Comparison of ENCODE assay signal across 1 cellular context in genomic region chr9:93968451-93969327, GRCh38.
A peak's percentile ranks its signal among the peaks of the same experiment; 100 is the strongest.
TF ChIP-seq lines count a peak whose summit lies in the region.

No MANE protein-coding gene starts in this region.

TF ChIP-seq in HepG2, 621 proteins besides CTCF, POLR2A, EP300 and RAD21 (continues in another document):
- TF ChIP-seq LCORL (IDR thresholded peaks at IDR 0.05) (no peak), LCORL (CRISPR knock-in tag; IDR thresholded peaks at IDR 0.05) (0 out of 2 replicates have a peak, but pooled peaks have one; percentile 32), XRCC5 (optimal IDR thresholded peaks at IDR 0.05; ENCODE audit: low read length) (peak; percentile 25), ZNF350 (CRISPR knock-in tag; IDR thresholded peaks at IDR 0.05; ENCODE audit: borderline replicate concordance, low read depth) (no peak), TFE3 (CRISPR knock-in tag; IDR thresholded peaks at IDR 0.05) (peak; percentile 82), ZNF816 (CRISPR knock-in tag; IDR thresholded peaks at IDR 0.05; ENCODE audit: borderline replicate concordance) (no peak), RFX1 (IDR thresholded peaks at IDR 0.05) (no peak), RXRB (CRISPR knock-in tag; IDR thresholded peaks at IDR 0.05; ENCODE audit: borderline replicate concordance) (0 out of 2 replicates have a peak, but pooled peaks have one; percentile 16), BHLHE40 (IDR thresholded peaks at IDR 0.05; ENCODE audit: low read length) (peak; percentile 68; the same call in 1 of the 2 replicates), ZNF687 (CRISPR knock-in tag; IDR thresholded peaks at IDR 0.05) (peak; percentile 52), ZNF24 (IDR thresholded peaks at IDR 0.05) (peak; percentile 74), ATF3 (CRISPR knock-in tag; IDR thresholded peaks at IDR 0.05) (peak; percentile 72), ZNF724P (CRISPR knock-in tag; IDR thresholded peaks at IDR 0.05; ENCODE audit: borderline replicate concordance) (no peak), ELF4 (CRISPR knock-in tag; IDR thresholded peaks at IDR 0.05; ENCODE audit: borderline replicate concordance) (no peak), TEAD3 (CRISPR knock-in tag; optimal IDR thresholded peaks at IDR 0.05; ENCODE audit: borderline replicate concordance) (peak; percentile 88), JUN (CRISPR knock-in tag; IDR thresholded peaks at IDR 0.05) (peak; percentile 57; the same call in 1 of the 2 replicates), FOSL2 (CRISPR knock-in tag; IDR thresholded peaks at IDR 0.05) (peak; percentile 98), MLX (CRISPR knock-in tag; IDR thresholded peaks at IDR 0.05) (peak; percentile 56; the same call in 1 of the 2 replicates), SIN3B (IDR thresholded peaks at IDR 0.05; ENCODE audit: low read length) (no peak), TFAP4 (IDR thresholded peaks at IDR 0.05; ENCODE audit: borderline replicate concordance, low read depth) (peak; percentile 93), JUNB (CRISPR knock-in tag; IDR thresholded peaks at IDR 0.05; ENCODE audit: borderline replicate concordance) (peak; percentile 74), PATZ1 (CRISPR knock-in tag; IDR thresholded peaks at IDR 0.05) (peak; percentile 54; the same call in 1 of the 2 replicates)
- TF ChIP-seq, protein P1, sequence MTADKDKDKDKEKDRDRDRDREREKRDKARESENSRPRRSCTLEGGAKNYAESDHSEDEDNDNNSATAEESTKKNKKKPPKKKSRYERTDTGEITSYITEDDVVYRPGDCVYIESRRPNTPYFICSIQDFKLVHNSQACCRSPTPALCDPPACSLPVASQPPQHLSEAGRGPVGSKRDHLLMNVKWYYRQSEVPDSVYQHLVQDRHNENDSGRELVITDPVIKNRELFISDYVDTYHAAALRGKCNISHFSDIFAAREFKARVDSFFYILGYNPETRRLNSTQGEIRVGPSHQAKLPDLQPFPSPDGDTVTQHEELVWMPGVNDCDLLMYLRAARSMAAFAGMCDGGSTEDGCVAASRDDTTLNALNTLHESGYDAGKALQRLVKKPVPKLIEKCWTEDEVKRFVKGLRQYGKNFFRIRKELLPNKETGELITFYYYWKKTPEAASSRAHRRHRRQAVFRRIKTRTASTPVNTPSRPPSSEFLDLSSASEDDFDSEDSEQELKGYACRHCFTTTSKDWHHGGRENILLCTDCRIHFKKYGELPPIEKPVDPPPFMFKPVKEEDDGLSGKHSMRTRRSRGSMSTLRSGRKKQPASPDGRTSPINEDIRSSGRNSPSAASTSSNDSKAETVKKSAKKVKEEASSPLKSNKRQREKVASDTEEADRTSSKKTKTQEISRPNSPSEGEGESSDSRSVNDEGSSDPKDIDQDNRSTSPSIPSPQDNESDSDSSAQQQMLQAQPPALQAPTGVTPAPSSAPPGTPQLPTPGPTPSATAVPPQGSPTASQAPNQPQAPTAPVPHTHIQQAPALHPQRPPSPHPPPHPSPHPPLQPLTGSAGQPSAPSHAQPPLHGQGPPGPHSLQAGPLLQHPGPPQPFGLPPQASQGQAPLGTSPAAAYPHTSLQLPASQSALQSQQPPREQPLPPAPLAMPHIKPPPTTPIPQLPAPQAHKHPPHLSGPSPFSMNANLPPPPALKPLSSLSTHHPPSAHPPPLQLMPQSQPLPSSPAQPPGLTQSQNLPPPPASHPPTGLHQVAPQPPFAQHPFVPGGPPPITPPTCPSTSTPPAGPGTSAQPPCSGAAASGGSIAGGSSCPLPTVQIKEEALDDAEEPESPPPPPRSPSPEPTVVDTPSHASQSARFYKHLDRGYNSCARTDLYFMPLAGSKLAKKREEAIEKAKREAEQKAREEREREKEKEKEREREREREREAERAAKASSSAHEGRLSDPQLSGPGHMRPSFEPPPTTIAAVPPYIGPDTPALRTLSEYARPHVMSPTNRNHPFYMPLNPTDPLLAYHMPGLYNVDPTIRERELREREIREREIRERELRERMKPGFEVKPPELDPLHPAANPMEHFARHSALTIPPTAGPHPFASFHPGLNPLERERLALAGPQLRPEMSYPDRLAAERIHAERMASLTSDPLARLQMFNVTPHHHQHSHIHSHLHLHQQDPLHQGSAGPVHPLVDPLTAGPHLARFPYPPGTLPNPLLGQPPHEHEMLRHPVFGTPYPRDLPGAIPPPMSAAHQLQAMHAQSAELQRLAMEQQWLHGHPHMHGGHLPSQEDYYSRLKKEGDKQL (CRISPR knock-in tag; IDR thresholded peaks at IDR 0.05; ENCODE audit: low read depth), result no peak
- TF ChIP-seq, protein P2, sequence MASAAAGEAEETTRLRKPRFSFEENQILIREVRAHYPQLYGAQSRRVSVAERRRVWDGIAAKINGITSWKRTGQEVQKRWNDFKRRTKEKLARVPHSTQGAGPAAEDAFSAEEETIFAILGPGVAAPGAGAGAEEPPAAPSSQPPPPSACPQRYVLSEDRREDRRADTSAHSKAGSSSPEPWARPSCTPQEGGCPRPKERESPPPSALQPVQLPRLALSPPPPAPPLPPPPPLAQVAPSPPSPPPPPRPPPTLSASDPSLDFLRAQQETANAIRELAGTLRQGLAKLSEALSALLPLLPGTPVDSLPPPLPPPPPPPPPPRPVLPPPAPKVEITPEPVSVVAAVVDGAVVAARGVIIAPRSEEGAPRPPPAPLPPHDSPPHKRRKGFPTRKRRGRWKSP (CRISPR knock-in tag; IDR thresholded peaks at IDR 0.05), result no peak
- TF ChIP-seq, protein P3, sequence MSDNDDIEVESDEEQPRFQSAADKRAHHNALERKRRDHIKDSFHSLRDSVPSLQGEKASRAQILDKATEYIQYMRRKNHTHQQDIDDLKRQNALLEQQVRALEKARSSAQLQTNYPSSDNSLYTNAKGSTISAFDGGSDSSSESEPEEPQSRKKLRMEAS (IDR thresholded peaks at IDR 0.05), result peak; percentile 39; the same call in 1 of the 2 replicates
- TF ChIP-seq, protein P4, sequence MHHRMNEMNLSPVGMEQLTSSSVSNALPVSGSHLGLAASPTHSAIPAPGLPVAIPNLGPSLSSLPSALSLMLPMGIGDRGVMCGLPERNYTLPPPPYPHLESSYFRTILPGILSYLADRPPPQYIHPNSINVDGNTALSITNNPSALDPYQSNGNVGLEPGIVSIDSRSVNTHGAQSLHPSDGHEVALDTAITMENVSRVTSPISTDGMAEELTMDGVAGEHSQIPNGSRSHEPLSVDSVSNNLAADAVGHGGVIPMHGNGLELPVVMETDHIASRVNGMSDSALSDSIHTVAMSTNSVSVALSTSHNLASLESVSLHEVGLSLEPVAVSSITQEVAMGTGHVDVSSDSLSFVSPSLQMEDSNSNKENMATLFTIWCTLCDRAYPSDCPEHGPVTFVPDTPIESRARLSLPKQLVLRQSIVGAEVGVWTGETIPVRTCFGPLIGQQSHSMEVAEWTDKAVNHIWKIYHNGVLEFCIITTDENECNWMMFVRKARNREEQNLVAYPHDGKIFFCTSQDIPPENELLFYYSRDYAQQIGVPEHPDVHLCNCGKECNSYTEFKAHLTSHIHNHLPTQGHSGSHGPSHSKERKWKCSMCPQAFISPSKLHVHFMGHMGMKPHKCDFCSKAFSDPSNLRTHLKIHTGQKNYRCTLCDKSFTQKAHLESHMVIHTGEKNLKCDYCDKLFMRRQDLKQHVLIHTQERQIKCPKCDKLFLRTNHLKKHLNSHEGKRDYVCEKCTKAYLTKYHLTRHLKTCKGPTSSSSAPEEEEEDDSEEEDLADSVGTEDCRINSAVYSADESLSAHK (CRISPR knock-in tag; IDR thresholded peaks at IDR 0.05; ENCODE audit: borderline replicate concordance), result no peak
- TF ChIP-seq, protein P5, sequence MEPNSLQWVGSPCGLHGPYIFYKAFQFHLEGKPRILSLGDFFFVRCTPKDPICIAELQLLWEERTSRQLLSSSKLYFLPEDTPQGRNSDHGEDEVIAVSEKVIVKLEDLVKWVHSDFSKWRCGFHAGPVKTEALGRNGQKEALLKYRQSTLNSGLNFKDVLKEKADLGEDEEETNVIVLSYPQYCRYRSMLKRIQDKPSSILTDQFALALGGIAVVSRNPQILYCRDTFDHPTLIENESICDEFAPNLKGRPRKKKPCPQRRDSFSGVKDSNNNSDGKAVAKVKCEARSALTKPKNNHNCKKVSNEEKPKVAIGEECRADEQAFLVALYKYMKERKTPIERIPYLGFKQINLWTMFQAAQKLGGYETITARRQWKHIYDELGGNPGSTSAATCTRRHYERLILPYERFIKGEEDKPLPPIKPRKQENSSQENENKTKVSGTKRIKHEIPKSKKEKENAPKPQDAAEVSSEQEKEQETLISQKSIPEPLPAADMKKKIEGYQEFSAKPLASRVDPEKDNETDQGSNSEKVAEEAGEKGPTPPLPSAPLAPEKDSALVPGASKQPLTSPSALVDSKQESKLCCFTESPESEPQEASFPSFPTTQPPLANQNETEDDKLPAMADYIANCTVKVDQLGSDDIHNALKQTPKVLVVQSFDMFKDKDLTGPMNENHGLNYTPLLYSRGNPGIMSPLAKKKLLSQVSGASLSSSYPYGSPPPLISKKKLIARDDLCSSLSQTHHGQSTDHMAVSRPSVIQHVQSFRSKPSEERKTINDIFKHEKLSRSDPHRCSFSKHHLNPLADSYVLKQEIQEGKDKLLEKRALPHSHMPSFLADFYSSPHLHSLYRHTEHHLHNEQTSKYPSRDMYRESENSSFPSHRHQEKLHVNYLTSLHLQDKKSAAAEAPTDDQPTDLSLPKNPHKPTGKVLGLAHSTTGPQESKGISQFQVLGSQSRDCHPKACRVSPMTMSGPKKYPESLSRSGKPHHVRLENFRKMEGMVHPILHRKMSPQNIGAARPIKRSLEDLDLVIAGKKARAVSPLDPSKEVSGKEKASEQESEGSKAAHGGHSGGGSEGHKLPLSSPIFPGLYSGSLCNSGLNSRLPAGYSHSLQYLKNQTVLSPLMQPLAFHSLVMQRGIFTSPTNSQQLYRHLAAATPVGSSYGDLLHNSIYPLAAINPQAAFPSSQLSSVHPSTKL (CRISPR knock-in tag; IDR thresholded peaks at IDR 0.05), result peak; percentile 42; the same call in 1 of the 2 replicates
